In the genomic region with DNA sequence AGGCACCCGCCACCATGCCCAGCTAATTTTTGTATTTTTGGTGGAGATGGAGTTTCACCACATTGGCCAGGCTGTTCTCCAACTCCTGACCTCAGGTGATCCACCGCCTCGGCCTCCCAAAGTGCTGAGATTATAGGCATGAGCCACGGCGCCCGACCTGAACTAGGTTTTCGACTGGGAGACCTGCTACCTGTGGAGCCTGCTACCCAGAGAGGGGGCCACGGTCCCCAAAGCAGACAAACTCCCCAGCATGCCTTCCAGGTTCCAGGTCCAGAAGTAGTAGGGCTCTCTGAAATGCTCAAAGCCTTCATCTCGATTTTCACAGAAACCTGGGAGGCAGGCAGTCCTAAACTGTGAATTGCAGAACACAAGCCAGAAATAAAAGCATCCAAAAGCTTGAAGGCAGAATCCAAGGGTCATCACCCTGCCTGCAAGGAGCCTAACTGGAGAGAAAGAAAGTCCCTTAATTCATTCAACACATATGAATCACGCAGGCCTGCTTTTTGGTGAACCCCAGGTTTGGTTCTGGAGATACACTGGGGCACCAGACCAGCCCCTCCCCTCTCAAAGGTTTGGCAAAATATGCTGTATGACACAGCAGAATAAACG, we compare ENCODE assay signal across 9 cellular contexts. TPM values are rescaled to one million over a fixed set of nuclear protein-coding genes. Genes with fewer than 3 reads are reported as not detected.
DNase-seq lines count a peak whose midpoint lies in the region; ATAC-seq and TF ChIP-seq lines count a peak whose summit lies in the region.
"Had no signal": no experiment of that assay in that cellular context is flagged by ENCODE, and none has a peak within 500 bp of the region (broad histone marks: within the 10 kb centered on the region; RNA-seq: fewer than 3 reads in every experiment).

No MANE protein-coding gene starts in this region.

- H3K4me1 ChIP-seq in esophagus muscularis mucosa: peaks cover 49 to 70% (median 58%) of the 10 kb centered on the region in 4 donors

- no peak for DNase-seq in Calu3
- no peak for DNase-seq in T-helper 17 cell
- DNase-seq in esophagus muscularis mucosa (ENCODE audit: extremely low spot score): no peak
- peak; percentile 80 for DNase-seq in posterior vena cava (ENCODE audit: low spot score)
- no peak for DNase-seq in SIG-M5 treated with dmso at 0.1 percent for 504 hours (lab: John Stamatoyannopoulos, UW; ENCODE audit: unreplicated experiment)
- DNase-seq in NCI-H1092 (lab: John Stamatoyannopoulos, UW): no peak
- no peak for DNase-seq in HCEC 1CT

- no peaks in the 10 kb centered on the region for H3K27me3 ChIP-seq in esophagus muscularis mucosa

- intact Hi-C loops in Calu3 (cut with micrococcal nuclease; ENCODE audit: unreplicated experiment) (loop anchor here (10.0 kb wide), 1 partner anchor 200 kb away; the partner anchor contains the start of gene SLC22A4), esophagus muscularis mucosa (cut with DNase I) (loop anchor here (5.0 kb wide), 1 partner anchor 83 kb away; no protein-coding TSS in a partner anchor), posterior vena cava (cut with DNase I) (loop anchor here in 1 of 2 donors (10.0 kb wide), 2 partner anchors 70 to 110 kb away; no protein-coding TSS in a partner anchor)

- H3K27me3 Mint-ChIP-seq in Calu3 (ENCODE audit: unreplicated experiment) (no peaks in the 10 kb centered on the region), T-helper 17 cell (no peaks in the 10 kb centered on the region)

- no peaks in the 10 kb centered on the region for H3K9me3 Mint-ChIP-seq in Calu3 (ENCODE audit: low read depth, unreplicated experiment)

- H3K4me3 ChIP-seq in esophagus muscularis mucosa: peak overlapping the region; percentile 73 to 86 (median 76)

- BruUV-seq in Calu3 (replicated peaks; lab: Mats Ljungman, UMichigan): TSS peak; percentile 23

- TF ChIP-seq EP300 in esophagus muscularis mucosa (IDR thresholded peaks at IDR 0.05): no peak

- CTCF ChIA-PET in Calu3 (lab: Charles Lee): interaction anchor here (0.6 to 8.0 kb wide), 5 partner anchors 13 to 107 kb away, joined by 3 to 83 read pairs (median 7); no protein-coding TSS in a partner anchor

- H3K36me3 Mint-ChIP-seq in Calu3 (ENCODE audit: insufficient read depth, unreplicated experiment) (peaks cover 51% of the 10 kb centered on the region), T-helper 17 cell (ENCODE audit: low read depth) (no peaks in the 10 kb centered on the region)

- no peaks in the 10 kb centered on the region for H3K36me3 ChIP-seq in esophagus muscularis mucosa

- TF ChIP-seq CTCF in Calu3 (IDR thresholded peaks at IDR 0.05; ENCODE audit: unreplicated experiment): no peak
- no peak for TF ChIP-seq CTCF in esophagus muscularis mucosa (IDR thresholded peaks at IDR 0.05)

- 55% methylated on average over 11 of the region's 11 CpGs for WGBS in esophagus muscularis mucosa

- H3K9me3 ChIP-seq in T-helper 17 cell (ENCODE audit: control insufficient read depth, low read length, poor library complexity, severe bottlenecking) (no peaks in the 10 kb centered on the region), esophagus muscularis mucosa (no peaks in the 10 kb centered on the region)

- H3K4me1 Mint-ChIP-seq in Calu3 (ENCODE audit: low read depth, unreplicated experiment): peaks cover 60% of the 10 kb centered on the region
- H3K4me1 Mint-ChIP-seq in T-helper 17 cell: peaks cover 54% of the 10 kb centered on the region

- no peak for TF ChIP-seq POLR2A in esophagus muscularis mucosa (IDR thresholded peaks at IDR 0.05; ENCODE audit: low read depth)

- ATAC-seq in T-helper 17 cell (no peak), HG03159 (IDR thresholded peaks at IDR 0.05; ENCODE audit: unreplicated experiment) (no peak)

- peak overlapping the region; percentile 86 for H3K4me3 Mint-ChIP-seq in Calu3 (ENCODE audit: low read depth, unreplicated experiment)
- H3K4me3 Mint-ChIP-seq in T-helper 17 cell: peak overlapping the region; percentile 84

- H3K27ac Mint-ChIP-seq in Calu3 (ENCODE audit: unreplicated experiment): peak overlapping the region; percentile 32
- peak overlapping the region; percentile 100 for H3K27ac Mint-ChIP-seq in T-helper 17 cell

- H3K27ac ChIP-seq in esophagus muscularis mucosa (replicated peaks in 1 of 4): peak overlapping the region; percentile 94 to 98 (median 96)

RNA-seq across cellular contexts. Expression of gene IRF1, which starts 4.6 kb away (rescaled TPM):
- total RNA-seq in Calu3 (2022) (64.0 and 82.4 TPM in 2 replicates), T-helper 17 cell (100 to 1,000 TPM; 590 to 639 TPM), esophagus muscularis mucosa (100 to 1,000 TPM in 1 of 4 donors, 10 to 100 TPM in 3; 20.6 to 289 (median 29.6) TPM), posterior vena cava (10 to 100 TPM; 18.7 to 20.5 TPM)

RNA-seq across cellular contexts. Expression of gene IL5, which starts 48.2 kb away (rescaled TPM):
- total RNA-seq in Calu3 (2022) (not detected in 2 replicates), T-helper 17 cell (not detected), esophagus muscularis mucosa (not detected), posterior vena cava (not detected)
- total RNA-seq: myocyte had no signal
